1 cellular context compared by ENCODE assay signal in the genomic region with DNA sequence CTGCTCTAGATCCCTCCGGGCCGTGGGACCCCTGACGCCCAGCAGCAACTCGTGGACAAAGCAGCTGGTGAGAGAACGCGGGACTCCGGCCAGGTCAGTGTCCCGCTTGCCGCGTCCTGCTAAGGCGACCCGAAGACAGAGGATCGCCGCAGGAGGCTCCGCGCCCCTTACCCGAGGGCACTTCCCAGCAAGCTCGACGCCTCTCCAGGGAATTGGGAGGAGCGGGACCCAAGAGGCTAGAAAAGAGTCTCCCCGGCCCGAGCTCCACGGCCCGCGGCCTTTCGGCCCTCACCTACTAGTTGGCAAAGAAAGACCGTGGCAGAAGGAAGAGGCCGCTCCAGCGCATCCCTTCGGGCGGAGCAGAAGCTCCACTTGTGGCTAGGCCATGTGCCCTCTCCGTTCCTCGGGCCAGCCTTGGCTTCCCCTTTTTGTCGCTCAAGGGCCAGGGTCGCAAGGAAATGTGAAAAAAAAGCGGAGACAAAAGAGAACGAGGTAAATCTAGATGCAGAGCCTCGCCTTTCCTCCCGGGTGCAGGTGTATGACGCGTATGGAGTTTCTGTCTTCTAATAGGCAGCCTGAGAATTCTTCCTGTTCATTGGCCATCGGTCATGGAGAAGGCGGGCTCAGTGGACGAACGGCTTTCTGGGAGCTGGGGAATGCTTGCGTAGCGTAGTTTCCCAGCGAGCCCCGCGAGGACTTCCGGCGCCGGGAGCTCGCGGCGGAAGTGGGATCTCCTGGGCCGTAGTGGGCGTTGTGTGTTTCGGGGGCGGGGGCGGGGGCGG.
TF ChIP-seq lines count a peak whose summit lies in the region.

A gene with protein sequence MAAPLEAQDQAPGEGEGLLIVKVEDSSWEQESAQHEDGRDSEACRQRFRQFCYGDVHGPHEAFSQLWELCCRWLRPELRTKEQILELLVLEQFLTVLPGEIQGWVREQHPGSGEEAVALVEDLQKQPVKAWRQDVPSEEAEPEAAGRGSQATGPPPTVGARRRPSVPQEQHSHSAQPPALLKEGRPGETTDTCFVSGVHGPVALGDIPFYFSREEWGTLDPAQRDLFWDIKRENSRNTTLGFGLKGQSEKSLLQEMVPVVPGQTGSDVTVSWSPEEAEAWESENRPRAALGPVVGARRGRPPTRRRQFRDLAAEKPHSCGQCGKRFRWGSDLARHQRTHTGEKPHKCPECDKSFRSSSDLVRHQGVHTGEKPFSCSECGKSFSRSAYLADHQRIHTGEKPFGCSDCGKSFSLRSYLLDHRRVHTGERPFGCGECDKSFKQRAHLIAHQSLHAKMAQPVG (plus strand): TSS at position 692 of the 782 bp plus-strand sequence. CDS start 2,252 bp downstream, outside the sequence.

TF ChIP-seq in IMR-90, 13 proteins besides CTCF, POLR2A, EP300 and RAD21 (continued from another document):
- TF ChIP-seq NFE2L2 (IDR thresholded peaks at IDR 0.05; ENCODE audit: low read depth, low read length), result no peak
